8 cellular contexts compared by ENCODE assay signal in the genomic region with DNA sequence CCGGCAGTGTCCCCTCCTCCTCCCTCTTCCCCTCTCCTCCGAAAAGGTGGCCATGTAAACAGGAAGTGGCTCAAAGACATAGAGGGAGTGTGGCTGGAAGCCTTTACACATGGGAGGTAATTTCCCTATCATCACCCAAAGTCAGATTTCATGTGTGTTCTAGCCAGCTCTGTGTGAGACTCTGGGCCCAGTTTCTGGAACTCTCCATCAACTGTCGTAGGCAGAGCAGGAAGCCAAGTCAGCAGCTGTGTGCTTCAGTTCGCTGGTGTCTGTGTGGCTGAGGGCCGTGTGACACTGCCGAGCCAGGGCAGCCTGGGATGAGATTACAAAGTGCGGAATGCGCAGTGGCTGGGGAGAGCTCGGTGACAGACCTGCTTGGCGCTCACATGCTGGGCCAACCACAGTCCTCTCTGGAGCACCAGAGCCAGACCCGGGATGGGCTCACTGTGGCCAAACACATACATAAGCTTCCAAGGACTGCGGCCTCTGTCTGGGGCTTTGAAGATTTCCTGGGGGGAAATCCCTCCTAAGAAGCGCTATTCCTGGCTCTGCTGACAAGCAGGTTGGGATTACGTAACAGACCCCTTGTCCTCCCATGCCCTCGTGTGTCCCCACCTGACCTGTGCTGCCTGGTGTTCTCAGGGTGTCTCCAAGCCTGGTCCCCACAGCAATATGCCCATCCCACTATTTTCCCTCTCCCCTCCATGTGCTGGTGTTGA. TPM values are rescaled to one million over a fixed set of nuclear protein-coding genes. Genes with fewer than 3 reads are reported as not detected.
A peak's percentile ranks its signal among the peaks of the same experiment; 100 is the strongest.
DNase-seq lines count a peak whose midpoint lies in the region; ATAC-seq and TF ChIP-seq lines count a peak whose summit lies in the region.

No MANE protein-coding gene starts in this region.

- no peak overlapping the region for H3K4me2 ChIP-seq in mesendoderm (ENCODE audit: low read length)

- peak overlapping the region; percentile 4 for H3K56ac ChIP-seq in mesendoderm (ENCODE audit: low read length)

- peak overlapping the region; percentile 45 for H3K4me3 ChIP-seq in coronary artery
- H3K4me3 ChIP-seq in mesendoderm (ENCODE audit: low read length): no peak overlapping the region
- no peak overlapping the region for H3K4me3 ChIP-seq in upper lobe of right lung

- H3K23ac ChIP-seq in mesendoderm (ENCODE audit: low read length): no peak overlapping the region

- no peak overlapping the region for H4K5ac ChIP-seq in mesendoderm (ENCODE audit: low read length)

- no peak overlapping the region for H3K4me3 Mint-ChIP-seq in activated CD4-positive, alpha-beta T cell treated with anti-CD3 and anti-CD28 coated beads for 36 hours

- no peaks in the 10 kb centered on the region for H3K9me3 Mint-ChIP-seq in activated CD4-positive, alpha-beta T cell treated with anti-CD3 and anti-CD28 coated beads for 36 hours (ENCODE audit: low read depth)

- H2BK15ac ChIP-seq in mesendoderm (replicated peaks; ENCODE audit: low read depth): no peak overlapping the region

- H3K27ac ChIP-seq in coronary artery (peak overlapping the region; percentile 88 to 97), mesendoderm (ENCODE audit: low read depth, low read length) (peak overlapping the region; percentile 26), upper lobe of right lung (peak overlapping the region; percentile 71)

- TF ChIP-seq CTCF in coronary artery (IDR thresholded peaks at IDR 0.05): no peak
- no peak for TF ChIP-seq CTCF in upper lobe of right lung (IDR thresholded peaks at IDR 0.05)

- H3K4ac ChIP-seq in mesendoderm (ENCODE audit: low read depth, low read length): no peak overlapping the region

- H3K4me1 ChIP-seq in mesendoderm (ENCODE audit: control insufficient read depth, low read depth, low read length) (peaks cover 4% of the 10 kb centered on the region), upper lobe of right lung (peaks cover 22% of the 10 kb centered on the region)

- no peaks in the 10 kb centered on the region for H3K27me3 ChIP-seq in mesendoderm (ENCODE audit: insufficient read depth, low read length, poor library complexity)
- no peaks in the 10 kb centered on the region for H3K27me3 ChIP-seq in upper lobe of right lung

- H3K18ac ChIP-seq in mesendoderm (ENCODE audit: low read length): no peak overlapping the region

- H3K9me3 ChIP-seq in upper lobe of right lung: no peaks in the 10 kb centered on the region

- POLR2A ChIA-PET in activated CD4-positive, alpha-beta T cell treated with anti-CD3 and anti-CD28 coated beads for 36 hours (lab: Charles Lee): no interaction called here

- no peak overlapping the region for H2BK120ac ChIP-seq in mesendoderm (ENCODE audit: low read depth, low read length)

- WGBS in mesendoderm (ENCODE audit: extremely low coverage, insufficient coverage, low lambda C conversion rate): no CpG with 5 or more reads among the region's 15 CpGs

- H3K27ac Mint-ChIP-seq in activated CD4-positive, alpha-beta T cell treated with anti-CD3 and anti-CD28 coated beads for 36 hours: no peak overlapping the region

- CTCF ChIA-PET in activated CD4-positive, alpha-beta T cell treated with anti-CD3 and anti-CD28 coated beads for 36 hours (lab: Charles Lee): interaction anchor here (0.7 to 2.0 kb wide), 4 partner anchors 20 to 120 kb away, joined by 3 to 10 read pairs (median 4); no protein-coding TSS in a partner anchor

- peaks cover 10% of the 10 kb centered on the region for H3K79me2 ChIP-seq in mesendoderm (ENCODE audit: control insufficient read depth, insufficient read depth, low read length)

- no peaks in the 10 kb centered on the region for H3K36me3 Mint-ChIP-seq in activated CD4-positive, alpha-beta T cell treated with anti-CD3 and anti-CD28 coated beads for 36 hours (ENCODE audit: low read depth)

- H3K36me3 ChIP-seq in mesendoderm (ENCODE audit: control insufficient read depth, insufficient read depth, low read length) (peaks cover 14% of the 10 kb centered on the region), upper lobe of right lung (no peaks in the 10 kb centered on the region)

- peaks cover 6% of the 10 kb centered on the region for H3K4me1 Mint-ChIP-seq in activated CD4-positive, alpha-beta T cell treated with anti-CD3 and anti-CD28 coated beads for 36 hours

- H3K27me3 Mint-ChIP-seq in activated CD4-positive, alpha-beta T cell treated with anti-CD3 and anti-CD28 coated beads for 36 hours: no peaks in the 10 kb centered on the region

- no peak overlapping the region for H3K9ac ChIP-seq in mesendoderm (ENCODE audit: low read length)

- DNase-seq in activated CD4-positive, alpha-beta T cell treated with anti-CD3 and anti-CD28 coated beads for 36 hours: no peak
- DNase-seq in activated CD4-positive, alpha-beta T cell treated with anti-CD3 and anti-CD28 coated beads, Interleukin-2, amount 50 U/mL, for 4 hours: no peak
- DNase-seq in coronary artery (ENCODE audit: low spot score) (peak; percentile 95), mesendoderm (peak; percentile 91), upper lobe of right lung (peak; percentile 67), HUDEP-2 (lab: John Stamatoyannopoulos, UW; ENCODE audit: unreplicated experiment in 76 of 76) (no peak)
- DNase-seq in stimulated activated CD4-positive, alpha-beta T cell treated with anti-CD3 and anti-CD28 coated beads, Interleukin-2, amount 100 ng/mL, for 24 hours: no peak

- peaks cover 34% of the 10 kb centered on the region for H3K79me1 ChIP-seq in mesendoderm (ENCODE audit: low read length)

- no peak overlapping the region for H2BK5ac ChIP-seq in mesendoderm (ENCODE audit: low read length)

- intact Hi-C loops in activated CD4-positive, alpha-beta T cell treated with anti-CD3 and anti-CD28 coated beads for 36 hours (cut with DNase I, micrococcal nuclease): no loop called here
- intact Hi-C loops in upper lobe of right lung (cut with DNase I): no loop called here

- no peak overlapping the region for H2AK5ac ChIP-seq in mesendoderm (ENCODE audit: low read length)

- peak; percentile 42 for ATAC-seq in activated CD4-positive, alpha-beta T cell treated with anti-CD3 and anti-CD28 coated beads for 36 hours
- ATAC-seq in upper lobe of right lung (peak; percentile 76), HG03521 (IDR thresholded peaks at IDR 0.05; ENCODE audit: unreplicated experiment) (no peak)

- no peak overlapping the region for H4K8ac ChIP-seq in mesendoderm (ENCODE audit: low read depth, low read length)

RNA-seq across cellular contexts. Expression of a gene that starts 50.7 kb away (rescaled TPM):
- 10 to 100 TPM; 35.9 to 42.4 TPM for total RNA-seq in activated CD4-positive, alpha-beta T cell treated with anti-CD3 and anti-CD28 coated beads for 36 hours
- polyA plus RNA-seq in mesendoderm (2013, experiment 1 of 2): 45.8 TPM
- 45.3 TPM for polyA plus RNA-seq in mesendoderm (2013, experiment 2 of 2)
- total RNA-seq in upper lobe of right lung: 22.2 TPM

Comparison
In these comparisons a context has a peak if more than half of its experiments do, and no peak if none do; other contexts are left out.
1. DNase-seq: peak in coronary artery (single experiment), mesendoderm (single experiment) and upper lobe of right lung (single experiment); none in activated CD4-positive, alpha-beta T cell treated with anti-CD3 and anti-CD28 coated beads for 36 hours (single experiment), activated CD4-positive, alpha-beta T cell treated with anti-CD3 and anti-CD28 coated beads, Interleukin-2, amount 50 U/mL, for 4 hours (0 of 2), HUDEP-2 (0 of 76) and stimulated activated CD4-positive, alpha-beta T cell treated with anti-CD3 and anti-CD28 coated beads, Interleukin-2, amount 100 ng/mL, for 24 hours (0 of 2).
2. H3K27ac ChIP-seq: peak in every context shown above with its lines; median percentile 92 in coronary artery; 71 in upper lobe of right lung; 26 in mesendoderm.